ENCODE assay signal across 10 cellular contexts in genomic region chr19:5030822-5031221, GRCh38.
DNase-seq lines count a peak whose midpoint lies in the region; ATAC-seq, FAIRE-seq and TF ChIP-seq lines count a peak whose summit lies in the region.
"Had no signal": no experiment of that assay in that cellular context is flagged by ENCODE, and none has a peak within 500 bp of the region (broad histone marks: within the 10 kb centered on the region; RNA-seq: fewer than 3 reads in every experiment).

No MANE protein-coding gene starts in this region.

- H3K9me3 ChIP-seq in A549 (no peaks in the 10 kb centered on the region), GM12878 (replicated peaks; ENCODE audit: control insufficient read depth, insufficient read depth, low read length) (no peaks in the 10 kb centered on the region), neural cell (ENCODE audit: low read length) (no peaks in the 10 kb centered on the region)
- H3K9me3 ChIP-seq: tibial nerve had no signal

- no peaks in the 10 kb centered on the region for H3K27me3 ChIP-seq in GM12878 (replicated peaks in 1 of 2; ENCODE audit: control insufficient read depth in 2 of 2, insufficient read depth in 2 of 2, low read length in 1 of 2)
- H3K27me3 ChIP-seq in neural cell (ENCODE audit: insufficient read depth, low read depth, low read length), result no peaks in the 10 kb centered on the region
- H3K27me3 ChIP-seq: hepatocyte, tibial nerve had no signal

- ATAC-seq in A549, result peak; percentile 15 to 27; a peak in 4 of 6 replicates
- ATAC-seq in HG03460 (IDR thresholded peaks at IDR 0.05; ENCODE audit: unreplicated experiment), result peak; percentile 23
- ATAC-seq in GM12878, result peak; percentile 29
- no peak for ATAC-seq in HG02623 (IDR thresholded peaks at IDR 0.05; ENCODE audit: unreplicated experiment)

- no peaks in the 10 kb centered on the region for H3F3A ChIP-seq in neural cell (ENCODE audit: insufficient read depth, low read length, poor library complexity, severe bottlenecking)

- no peak for FAIRE-seq in A549 (lab: Jason Lieb, UNC)
- no peak for FAIRE-seq in GM12878 (lab: Jason Lieb, UNC)

- RAD21 ChIA-PET in GM12878 (lab: Charles Lee; ENCODE audit: unreplicated experiment), result interaction anchor here (1.1 to 2.7 kb wide), 10 partner anchors 29 to 221 kb away, joined by 3 to 35 read pairs (median 4); no protein-coding TSS in a partner anchor

- no peak overlapping the region for H3K4me3 ChIP-seq in A549
- H3K4me3 ChIP-seq in GM12878, result no peak overlapping the region
- H3K4me3 ChIP-seq in neural cell (ENCODE audit: low read length), result no peak overlapping the region
- H3K4me3 ChIP-seq: hepatocyte, tibial nerve had no signal

- in situ Hi-C loops in GM12878 (cut with MboI), result loop anchor here (5.0 kb wide), 2 partner anchors 159 to 224 kb away; no protein-coding TSS in a partner anchor

- H3K4me1 ChIP-seq in A549, result 0 out of 3 replicates have a peak, but pooled peaks cover 5% of the 10 kb centered on the region
- peaks cover 7% of the 10 kb centered on the region for H3K4me1 ChIP-seq in GM12878 (ENCODE audit: control insufficient read depth, insufficient read depth, low read length)

- POLR2A ChIA-PET in A549 (lab: Yijun Ruan, JAX) (no interaction called here), GM12878 (lab: Charles Lee) (no interaction called here)

- peaks cover 3% of the 10 kb centered on the region for H4K20me1 ChIP-seq in GM12878 (ENCODE audit: control insufficient read depth, insufficient read depth)
- peaks cover 6% of the 10 kb centered on the region for H4K20me1 ChIP-seq in neural cell (ENCODE audit: insufficient read depth)

- no peaks in the 10 kb centered on the region for H3K9me2 ChIP-seq in neural cell (ENCODE audit: insufficient read depth, low read length)

- TF ChIP-seq EP300 in A549 (IDR thresholded peaks at IDR 0.05) (no peak), GM12878 (IDR thresholded peaks at IDR 0.05; ENCODE audit: borderline replicate concordance in 1 of 2, control insufficient read depth in 1 of 2, low read depth in 2 of 2, low read length in 2 of 2) (no peak), neural cell (conservative IDR thresholded peaks at IDR 0.05; ENCODE audit: poor library complexity, severe bottlenecking) (no peak)

- H3K79me2 ChIP-seq in GM12878 (ENCODE audit: control insufficient read depth, insufficient read depth, low read length), result peaks cover 18% of the 10 kb centered on the region
- H3K79me2 ChIP-seq in neural cell (replicated peaks; ENCODE audit: insufficient read depth, low read length), result peaks cover 23% of the 10 kb centered on the region

- DNase-seq in A549 (ENCODE audit: low read depth in 1 of 2, low spot score in 1 of 2) (no peak), GM12878 (ENCODE audit: low read depth, low spot score) (no peak), SIG-M5 (lab: John Stamatoyannopoulos, UW) (no peak), erythroblast (lab: John Stamatoyannopoulos, UW) (no peak), T1000 (lab: John Stamatoyannopoulos, UW) (no peak)

- H3K36me3 ChIP-seq in GM12878 (ENCODE audit: control insufficient read depth in 2 of 2, insufficient read depth in 2 of 2, low read length in 1 of 2) (peaks cover 7 to 12% of the 10 kb centered on the region in 2 experiments; a peak in 3 of 4 replicates), neural cell (ENCODE audit: insufficient read depth, low read length) (no peaks in the 10 kb centered on the region)

- no peak overlapping the region for H3K27ac ChIP-seq in A549
- no peak overlapping the region for H3K27ac ChIP-seq in GM12878 (ENCODE audit: control insufficient read depth, insufficient read depth)
- H3K27ac ChIP-seq in neural cell (ENCODE audit: low read length), result no peak overlapping the region
- H3K27ac ChIP-seq: hepatocyte had no signal

- TF ChIP-seq POLR2A in A549 (IDR thresholded peaks at IDR 0.05; ENCODE audit: low read length) (no peak), GM12878 (IDR thresholded peaks at IDR 0.05; ENCODE audit: low read depth, low read length) (no peak), erythroblast (IDR thresholded peaks at IDR 0.05; ENCODE audit: low read length) (no peak)

- TF ChIP-seq CTCF in A549 (IDR thresholded peaks at IDR 0.05) (no peak), GM12878 (IDR thresholded peaks at IDR 0.05 in 2 of 3, conservative IDR thresholded peaks at IDR 0.05 in 1 of 3; ENCODE audit: control insufficient read depth in 2 of 3, extremely low read depth in 1 of 3, insufficient read depth in 1 of 3, low read depth in 3 of 3, low read length in 3 of 3) (no peak), neural cell (IDR thresholded peaks at IDR 0.05; ENCODE audit: poor library complexity, severe bottlenecking) (no peak)

- H3K4me2 ChIP-seq in A549 (no peak overlapping the region), GM12878 (ENCODE audit: control insufficient read depth, insufficient read depth) (no peak overlapping the region), neural cell (ENCODE audit: low read length) (no peak overlapping the region)
- H3K4me2 ChIP-seq: hepatocyte had no signal

- no peak for TF ChIP-seq RAD21 in A549 (conservative IDR thresholded peaks at IDR 0.05 in 1 of 2, IDR thresholded peaks at IDR 0.05 in 1 of 2)
- TF ChIP-seq RAD21 in GM12878 (IDR thresholded peaks at IDR 0.05; ENCODE audit: insufficient read depth, low read depth, low read length), result no peak
- TF ChIP-seq RAD21 in neural cell (conservative IDR thresholded peaks at IDR 0.05), result no peak

- intact Hi-C loops in GM12878 (cut with micrococcal nuclease; ENCODE audit: unreplicated experiment), result loop anchor here (1.0 to 5.0 kb wide), 5 partner anchors 60 to 299 kb away; no protein-coding TSS in a partner anchor

- SMC1A ChIA-PET in GM12878 (lab: Charles Lee; ENCODE audit: uncharacterized antibody, unreplicated experiment), result interaction anchor here (0.5 to 1.7 kb wide), 4 partner anchors 62 to 375 kb away, joined by 4 to 15 read pairs (median 4); partner anchors contain the start of gene KDM4B

- BruUV-seq in GM12878 (replicated peaks; lab: Mats Ljungman, UMichigan), result no TSS peak

- no peak overlapping the region for H2AFZ ChIP-seq in GM12878 (ENCODE audit: control insufficient read depth, low read depth, low read length)
- H2AFZ ChIP-seq in neural cell (ENCODE audit: low read depth, low read length), result no peak overlapping the region
- H2AFZ ChIP-seq: hepatocyte had no signal

- CTCF ChIA-PET in A549 (lab: Yijun Ruan, JAX) (interaction anchor here (0.9 to 9.1 kb wide), 30 partner anchors 8 to 549 kb away, joined by 3 to 143 read pairs (median 4); partner anchors contain the start of gene PLIN3), GM12878 (lab: Yijun Ruan, JAX) (interaction anchor here (0.6 to 5.9 kb wide), 21 partner anchors 8 to 988 kb away, joined by 3 to 72 read pairs (median 6); partner anchors contain the start of gene KDM4B)

- H3K9ac ChIP-seq in GM12878 (ENCODE audit: control insufficient read depth, insufficient read depth, low read length), result no peak overlapping the region
- peak overlapping the region; percentile 44 for H3K9ac ChIP-seq in neural cell (ENCODE audit: low read length)

- WGBS in A549 (ENCODE audit: missing lambda C conversion rate), result 90% methylated on average over 2 of the region's 13 CpGs
- 46% methylated on average over 13 of the region's 13 CpGs for WGBS in GM12878 (ENCODE audit: insufficient coverage, insufficient replicate concordance, low lambda C conversion rate, missing lambda C conversion rate)

TF ChIP-seq in A549, 52 proteins besides CTCF, POLR2A, EP300 and RAD21 (continues in another document):
- no peak for TF ChIP-seq USF2 (IDR thresholded peaks at IDR 0.05)
- TF ChIP-seq ZFP36 (IDR thresholded peaks at IDR 0.05; ENCODE audit: borderline replicate concordance, partially characterized antibody), result no peak
- no peak for TF ChIP-seq JUN (IDR thresholded peaks at IDR 0.05)
- TF ChIP-seq NFE2L2 (conservative IDR thresholded peaks at IDR 0.05; ENCODE audit: low read length), result no peak
- no peak for TF ChIP-seq SMC3 (IDR thresholded peaks at IDR 0.05)
- no peak for TF ChIP-seq PHF8 (IDR thresholded peaks at IDR 0.05; ENCODE audit: borderline replicate concordance, low read depth)

TF ChIP-seq in GM12878, 131 proteins besides CTCF, POLR2A, EP300 and RAD21 (continues in another document):
- TF ChIP-seq ESRRA (IDR thresholded peaks at IDR 0.05; ENCODE audit: low read length) (no peak), MLLT1 (IDR thresholded peaks at IDR 0.05) (no peak), ZNF274 (IDR thresholded peaks at IDR 0.05; ENCODE audit: insufficient read depth, insufficient read length) (no peak), ZNF24 (IDR thresholded peaks at IDR 0.05) (no peak), CHD2 (IDR thresholded peaks at IDR 0.05; ENCODE audit: borderline replicate concordance, low read depth, low read length) (no peak)

TF ChIP-seq in neural cell, 6 proteins besides CTCF, POLR2A, EP300 and RAD21:
- no peak for TF ChIP-seq REST (IDR thresholded peaks at IDR 0.05; ENCODE audit: borderline replicate concordance)
- no peak for TF ChIP-seq MXI1 (conservative IDR thresholded peaks at IDR 0.05; ENCODE audit: poor library complexity, severe bottlenecking)
- TF ChIP-seq SMC3 (conservative IDR thresholded peaks at IDR 0.05; ENCODE audit: poor library complexity), result no peak
- no peak for TF ChIP-seq TAF1 (IDR thresholded peaks at IDR 0.05; ENCODE audit: low read depth)
- no peak for TF ChIP-seq POLR2AphosphoS5 (IDR thresholded peaks at IDR 0.05)
- no peak for TF ChIP-seq EZH2 (IDR thresholded peaks at IDR 0.05; ENCODE audit: borderline replicate concordance, insufficient read depth, low read length, poor library complexity, severe bottlenecking)
TF ChIP-seq in neural cell: peak in this region for 0.
